Comparison of ENCODE assay signal across 31 cellular contexts in the genomic region with DNA sequence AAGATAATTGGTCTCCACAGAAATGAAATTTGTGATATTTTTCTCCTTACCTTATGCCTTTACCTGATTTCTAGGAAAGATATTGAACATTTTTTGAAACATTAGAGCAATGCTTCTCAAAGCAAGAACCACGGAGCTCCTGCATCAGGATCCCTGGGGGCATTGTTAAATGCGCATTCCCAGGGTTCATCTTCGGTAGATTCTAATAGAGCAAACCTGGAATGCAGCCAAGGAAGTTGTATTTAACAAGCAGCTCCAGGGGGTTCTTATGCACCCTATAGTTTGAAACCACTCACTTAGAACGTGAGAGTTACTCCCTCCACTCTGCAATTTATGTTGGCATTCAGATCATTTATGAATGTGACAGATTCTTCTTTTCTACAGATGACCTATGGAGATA.
DNase-seq lines count a peak whose midpoint lies in the region; ATAC-seq and TF ChIP-seq lines count a peak whose summit lies in the region.
"Had no signal": no experiment of that assay in that cellular context is flagged by ENCODE, and none has a peak within 500 bp of the region (broad histone marks: within the 10 kb centered on the region; RNA-seq: fewer than 3 reads in every experiment).

No MANE protein-coding gene starts in this region.

- no peak for TF ChIP-seq CTCF in lower lobe of right lung (IDR thresholded peaks at IDR 0.05)

- no peaks in the 10 kb centered on the region for H3K36me3 ChIP-seq in lower lobe of right lung
- H3K36me3 ChIP-seq: breast epithelium, right atrium auricular region, WERI-Rb-1 had no signal

- H3K4me1 ChIP-seq in lower lobe of right lung = no peaks in the 10 kb centered on the region
- H3K4me1 ChIP-seq: breast epithelium, Caco-2, right atrium auricular region, testis had no signal

- H3K4me3 ChIP-seq in lower lobe of right lung = no peak overlapping the region
- H3K4me3 ChIP-seq: breast epithelium, right atrium auricular region, testis had no signal

- no peaks in the 10 kb centered on the region for H3K9me3 ChIP-seq in lower lobe of right lung
- H3K9me3 ChIP-seq: breast epithelium, Caco-2, right atrium auricular region, testis had no signal

- no peak for ATAC-seq in lower lobe of right lung
- ATAC-seq: left cardiac atrium had no signal

- intact Hi-C loops in lower lobe of right lung (cut with DNase I) = no loop called here

- H3K27me3 ChIP-seq in lower lobe of right lung (ENCODE audit: low read depth) = no peaks in the 10 kb centered on the region
- H3K27me3 ChIP-seq: breast epithelium, right atrium auricular region, testis had no signal

- H3K27ac ChIP-seq in lower lobe of right lung = no peak overlapping the region
- H3K27ac ChIP-seq: 22Rv1, breast epithelium, right atrium auricular region, testis, WERI-Rb-1 had no signal

- DNase-seq in NCI-H1436 (lab: John Stamatoyannopoulos, UW) (peak; percentile 19), NCI-H1436 treated with DMSO at 0.1 percent for 48 hours (lab: John Stamatoyannopoulos, UW) (no peak), NCI-H1105 treated with DMSO at 0.1 percent for 48 hours (lab: John Stamatoyannopoulos, UW) (peak; percentile 42), NCI-H446 treated with DMSO at 0.1 percent for 48 hours (lab: John Stamatoyannopoulos, UW) (peak; percentile 15), islet precursor cell (peak; percentile 57), HK-2 (ENCODE audit: unreplicated experiment) (no peak), lower lobe of right lung (no peak), superior temporal gyrus (ENCODE audit: extremely low spot score) (no peak)
- DNase-seq: activated CD4-positive, alpha-beta T cell treated with anti-CD3 and anti-CD28 coated beads for 48 hours; activated effector memory CD4-positive, alpha-beta T cell treated with anti-CD3 and anti-CD28 coated beads, Interleukin-2, amount 50 U/mL, for 16 hours; activated naive CD8-positive, alpha-beta T cell treated with anti-CD3 and anti-CD28 coated beads for 36 hours; activated T-cell treated with anti-CD3 and anti-CD28 coated beads, Interleukin-2, amount 50 U/mL, for 24 hours; anterior cingulate cortex; C1 segment of cervical spinal cord; Caco-2; DMS53; left cardiac atrium; mammary epithelial cell; MV-4-11; NCI-H2107; NCI-H526 treated with DMSO at 0.1 percent for 48 hours; nephron progenitor cell; small intestine; stimulated activated naive CD4-positive, alpha-beta T cell treated with Interleukin-2 at 50 U/mL for 16 hours; SW 1271; T-helper 9 cell; testis; WERI-Rb-1 had no signal

Comparison
In these comparisons a context has a peak if more than half of its experiments do, and no peak if none do; other contexts are left out.
1. DNase-seq: peak in NCI-H1436 (single experiment), NCI-H1105 treated with DMSO at 0.1 percent for 48 hours (single experiment), NCI-H446 treated with DMSO at 0.1 percent for 48 hours (single experiment) and islet precursor cell (single experiment); none in NCI-H1436 treated with DMSO at 0.1 percent for 48 hours (single experiment), HK-2 (single experiment), lower lobe of right lung (single experiment) and superior temporal gyrus (single experiment).